Comparison of ENCODE assay signal across 1 cellular context in the genomic region with DNA sequence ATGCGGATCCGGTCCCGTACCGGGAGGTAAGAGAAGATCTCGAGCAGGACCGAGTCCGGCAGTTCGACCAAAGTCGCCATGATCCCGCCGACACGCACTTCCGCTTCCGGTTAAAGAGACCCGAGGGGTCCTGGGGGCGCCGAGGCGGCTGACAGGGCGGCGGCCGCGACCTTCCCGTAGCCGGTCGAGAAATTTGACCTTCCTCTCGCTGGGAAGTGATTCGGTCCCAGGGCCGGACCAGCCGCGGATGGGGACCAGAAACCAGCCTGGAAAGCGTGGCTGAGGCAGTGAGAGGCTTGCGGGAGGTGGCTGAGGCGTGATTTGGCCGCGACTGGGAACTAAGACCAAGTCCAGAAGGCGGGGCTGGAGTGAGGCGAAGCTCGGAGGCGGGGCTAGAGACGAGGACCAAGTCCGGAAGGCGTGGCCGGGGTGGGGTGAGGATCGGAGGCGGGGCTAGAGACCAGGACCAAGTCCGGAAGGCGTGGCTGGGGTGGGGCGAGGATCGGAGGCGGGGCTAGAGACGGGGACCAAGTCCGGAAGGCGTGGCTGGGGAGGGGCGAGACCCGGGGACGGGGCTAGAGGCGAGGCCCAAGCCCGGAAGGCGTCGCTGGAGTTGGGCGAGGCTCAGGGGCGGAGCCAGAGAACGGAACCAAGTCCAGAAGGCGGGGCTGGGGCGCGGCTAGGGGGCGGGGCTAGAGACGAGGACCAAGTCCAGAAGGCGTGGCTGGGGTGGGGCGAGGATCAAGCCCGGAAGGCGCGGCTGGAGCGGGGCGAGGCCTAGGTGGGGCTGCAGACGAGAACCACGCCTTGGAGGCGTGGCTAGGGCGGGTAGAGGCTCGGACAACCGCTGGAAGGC.
TF ChIP-seq lines count a peak whose summit lies in the region.

Gene FBXL12, minus strand, starts transcription at position 346 of the 856 bp plus-strand sequence. Its CDS starts 266 bp downstream, at position 80.

TF ChIP-seq in HepG2, 621 proteins besides CTCF, POLR2A, EP300 and RAD21 (continued from another document and continues in another):
- TF ChIP-seq ZNF34 (CRISPR knock-in tag; IDR thresholded peaks at IDR 0.05; ENCODE audit: borderline replicate concordance) (no peak), ZZZ3 (CRISPR knock-in tag; IDR thresholded peaks at IDR 0.05; ENCODE audit: borderline replicate concordance) (no peak), THAP7 (CRISPR knock-in tag; IDR thresholded peaks at IDR 0.05) (peak; percentile 62; the same call in 1 of the 2 replicates), ZNF367 (CRISPR knock-in tag; IDR thresholded peaks at IDR 0.05; ENCODE audit: borderline replicate concordance) (no peak), GATAD2A (CRISPR knock-in tag; IDR thresholded peaks at IDR 0.05) (no peak), CSRNP2 (CRISPR knock-in tag; conservative IDR thresholded peaks at IDR 0.05; ENCODE audit: low read depth) (no peak), GTF2F1 (IDR thresholded peaks at IDR 0.05; ENCODE audit: low read length) (no peak), KDM2A (CRISPR knock-in tag; IDR thresholded peaks at IDR 0.05; ENCODE audit: borderline replicate concordance, low read depth) (peak; percentile 94; the same call in 1 of the 2 replicates), ZC3H4 (CRISPR knock-in tag; IDR thresholded peaks at IDR 0.05; ENCODE audit: borderline replicate concordance) (no peak), CERS6 (CRISPR knock-in tag; IDR thresholded peaks at IDR 0.05) (no peak), DDIT3 (CRISPR knock-in tag; IDR thresholded peaks at IDR 0.05) (no peak), ZNF747 (CRISPR knock-in tag; IDR thresholded peaks at IDR 0.05; ENCODE audit: borderline replicate concordance) (peak; percentile 66; the same call in 1 of the 2 replicates), ZSCAN25 (CRISPR knock-in tag; IDR thresholded peaks at IDR 0.05) (no peak), ZNF552 (CRISPR knock-in tag; IDR thresholded peaks at IDR 0.05; ENCODE audit: borderline replicate concordance) (0 out of 2 replicates have a peak, but pooled peaks have one; percentile 0), FUBP1 (CRISPR knock-in tag; IDR thresholded peaks at IDR 0.05; ENCODE audit: borderline replicate concordance) (no peak), ZNF746 (CRISPR knock-in tag; IDR thresholded peaks at IDR 0.05) (no peak), ZNF839 (CRISPR knock-in tag; IDR thresholded peaks at IDR 0.05; ENCODE audit: borderline replicate concordance) (peak; percentile 91; the same call in 1 of the 2 replicates), ZNF432 (CRISPR knock-in tag; IDR thresholded peaks at IDR 0.05; ENCODE audit: borderline replicate concordance) (no peak), BRF2 (CRISPR knock-in tag; IDR thresholded peaks at IDR 0.05) (no peak), STAT6 (CRISPR knock-in tag; IDR thresholded peaks at IDR 0.05; ENCODE audit: borderline replicate concordance) (peak; percentile 62; the same call in 1 of the 2 replicates), ZNF256 (CRISPR knock-in tag; conservative IDR thresholded peaks at IDR 0.05) (no peak; the same call in 1 of the 2 replicates), SP4 (CRISPR knock-in tag; IDR thresholded peaks at IDR 0.05) (peak; percentile 93), POLR2G (IDR thresholded peaks at IDR 0.05; ENCODE audit: low read depth, low read length) (peak; percentile 98), REL (CRISPR knock-in tag; conservative IDR thresholded peaks at IDR 0.05) (no peak), ZNF605 (CRISPR knock-in tag; IDR thresholded peaks at IDR 0.05) (peak; percentile 56), ZNF343 (CRISPR knock-in tag; IDR thresholded peaks at IDR 0.05) (no peak), PAWR (CRISPR knock-in tag; IDR thresholded peaks at IDR 0.05; ENCODE audit: borderline replicate concordance) (no peak), NR2C2 (CRISPR knock-in tag; IDR thresholded peaks at IDR 0.05; ENCODE audit: borderline replicate concordance) (peak; percentile 96), FLYWCH1 (CRISPR knock-in tag; IDR thresholded peaks at IDR 0.05) (no peak), KAT8 (CRISPR knock-in tag; IDR thresholded peaks at IDR 0.05) (peak; percentile 94)
- TF ChIP-seq, protein P1, sequence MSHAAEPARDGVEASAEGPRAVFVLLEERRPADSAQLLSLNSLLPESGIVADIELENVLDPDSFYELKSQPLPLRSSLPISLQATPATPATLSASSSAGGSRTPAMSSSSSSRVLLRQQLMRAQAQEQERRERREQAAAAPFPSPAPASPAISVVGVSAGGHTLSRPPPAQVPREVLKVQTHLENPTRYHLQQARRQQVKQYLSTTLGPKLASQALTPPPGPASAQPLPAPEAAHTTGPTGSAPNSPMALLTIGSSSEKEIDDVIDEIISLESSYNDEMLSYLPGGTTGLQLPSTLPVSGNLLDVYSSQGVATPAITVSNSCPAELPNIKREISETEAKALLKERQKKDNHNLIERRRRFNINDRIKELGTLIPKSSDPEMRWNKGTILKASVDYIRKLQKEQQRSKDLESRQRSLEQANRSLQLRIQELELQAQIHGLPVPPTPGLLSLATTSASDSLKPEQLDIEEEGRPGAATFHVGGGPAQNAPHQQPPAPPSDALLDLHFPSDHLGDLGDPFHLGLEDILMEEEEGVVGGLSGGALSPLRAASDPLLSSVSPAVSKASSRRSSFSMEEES (CRISPR knock-in tag; IDR thresholded peaks at IDR 0.05) = no peak
- TF ChIP-seq, protein P2, sequence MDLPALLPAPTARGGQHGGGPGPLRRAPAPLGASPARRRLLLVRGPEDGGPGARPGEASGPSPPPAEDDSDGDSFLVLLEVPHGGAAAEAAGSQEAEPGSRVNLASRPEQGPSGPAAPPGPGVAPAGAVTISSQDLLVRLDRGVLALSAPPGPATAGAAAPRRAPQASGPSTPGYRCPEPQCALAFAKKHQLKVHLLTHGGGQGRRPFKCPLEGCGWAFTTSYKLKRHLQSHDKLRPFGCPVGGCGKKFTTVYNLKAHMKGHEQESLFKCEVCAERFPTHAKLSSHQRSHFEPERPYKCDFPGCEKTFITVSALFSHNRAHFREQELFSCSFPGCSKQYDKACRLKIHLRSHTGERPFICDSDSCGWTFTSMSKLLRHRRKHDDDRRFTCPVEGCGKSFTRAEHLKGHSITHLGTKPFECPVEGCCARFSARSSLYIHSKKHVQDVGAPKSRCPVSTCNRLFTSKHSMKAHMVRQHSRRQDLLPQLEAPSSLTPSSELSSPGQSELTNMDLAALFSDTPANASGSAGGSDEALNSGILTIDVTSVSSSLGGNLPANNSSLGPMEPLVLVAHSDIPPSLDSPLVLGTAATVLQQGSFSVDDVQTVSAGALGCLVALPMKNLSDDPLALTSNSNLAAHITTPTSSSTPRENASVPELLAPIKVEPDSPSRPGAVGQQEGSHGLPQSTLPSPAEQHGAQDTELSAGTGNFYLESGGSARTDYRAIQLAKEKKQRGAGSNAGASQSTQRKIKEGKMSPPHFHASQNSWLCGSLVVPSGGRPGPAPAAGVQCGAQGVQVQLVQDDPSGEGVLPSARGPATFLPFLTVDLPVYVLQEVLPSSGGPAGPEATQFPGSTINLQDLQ (CRISPR knock-in tag; IDR thresholded peaks at IDR 0.05) = no peak
- TF ChIP-seq, protein P3, sequence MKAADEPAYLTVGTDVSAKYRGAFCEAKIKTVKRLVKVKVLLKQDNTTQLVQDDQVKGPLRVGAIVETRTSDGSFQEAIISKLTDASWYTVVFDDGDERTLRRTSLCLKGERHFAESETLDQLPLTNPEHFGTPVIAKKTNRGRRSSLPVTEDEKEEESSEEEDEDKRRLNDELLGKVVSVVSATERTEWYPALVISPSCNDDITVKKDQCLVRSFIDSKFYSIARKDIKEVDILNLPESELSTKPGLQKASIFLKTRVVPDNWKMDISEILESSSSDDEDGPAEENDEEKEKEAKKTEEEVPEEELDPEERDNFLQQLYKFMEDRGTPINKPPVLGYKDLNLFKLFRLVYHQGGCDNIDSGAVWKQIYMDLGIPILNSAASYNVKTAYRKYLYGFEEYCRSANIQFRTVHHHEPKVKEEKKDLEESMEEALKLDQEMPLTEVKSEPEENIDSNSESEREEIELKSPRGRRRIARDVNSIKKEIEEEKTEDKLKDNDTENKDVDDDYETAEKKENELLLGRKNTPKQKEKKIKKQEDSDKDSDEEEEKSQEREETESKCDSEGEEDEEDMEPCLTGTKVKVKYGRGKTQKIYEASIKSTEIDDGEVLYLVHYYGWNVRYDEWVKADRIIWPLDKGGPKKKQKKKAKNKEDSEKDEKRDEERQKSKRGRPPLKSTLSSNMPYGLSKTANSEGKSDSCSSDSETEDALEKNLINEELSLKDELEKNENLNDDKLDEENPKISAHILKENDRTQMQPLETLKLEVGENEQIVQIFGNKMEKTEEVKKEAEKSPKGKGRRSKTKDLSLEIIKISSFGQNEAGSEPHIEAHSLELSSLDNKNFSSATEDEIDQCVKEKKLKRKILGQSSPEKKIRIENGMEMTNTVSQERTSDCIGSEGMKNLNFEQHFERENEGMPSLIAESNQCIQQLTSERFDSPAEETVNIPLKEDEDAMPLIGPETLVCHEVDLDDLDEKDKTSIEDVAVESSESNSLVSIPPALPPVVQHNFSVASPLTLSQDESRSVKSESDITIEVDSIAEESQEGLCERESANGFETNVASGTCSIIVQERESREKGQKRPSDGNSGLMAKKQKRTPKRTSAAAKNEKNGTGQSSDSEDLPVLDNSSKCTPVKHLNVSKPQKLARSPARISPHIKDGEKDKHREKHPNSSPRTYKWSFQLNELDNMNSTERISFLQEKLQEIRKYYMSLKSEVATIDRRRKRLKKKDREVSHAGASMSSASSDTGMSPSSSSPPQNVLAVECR (CRISPR knock-in tag; IDR thresholded peaks at IDR 0.05; ENCODE audit: borderline replicate concordance) = peak; percentile 96
